Comparison of ENCODE assay signal across 1 cellular context in genomic region chr2:108496167-108496566, GRCh38. TPM values are rescaled to one million over a fixed set of nuclear protein-coding genes. Genes with fewer than 3 reads are reported as not detected.
A peak's percentile ranks its signal among the peaks of the same experiment; 100 is the strongest.
DNase-seq lines count a peak whose midpoint lies in the region; ATAC-seq, FAIRE-seq and TF ChIP-seq lines count a peak whose summit lies in the region.
"Not testable (repeated sequence)": the region's sequence is repeated elsewhere in the genome, so short reads cannot be mapped to it uniquely, and the experiment has no call there.

No MANE protein-coding gene starts in this region.

- FAIRE-seq in K562 (lab: Jason Lieb, UNC), result not testable (repeated sequence)

- H3K9me3 ChIP-seq in K562 (replicated peaks; ENCODE audit: control insufficient read depth, insufficient read depth, low read depth, low read length), result not testable (repeated sequence)

- not testable (repeated sequence) for H2AFZ ChIP-seq in K562 (ENCODE audit: low read depth, low read length)

- not testable (repeated sequence) for H3K4me3 ChIP-seq in K562

- not testable (repeated sequence) for ATAC-seq in K562

- H3K9me1 ChIP-seq in K562 (ENCODE audit: control insufficient read depth, insufficient read depth, low read length), result not testable (repeated sequence)

- not testable (repeated sequence) for TF ChIP-seq RAD21 in K562 (CRISPR knock-in tag; conservative IDR thresholded peaks at IDR 0.05 in 1 of 2, IDR thresholded peaks at IDR 0.05 in 1 of 2)

- 100% methylated on average over 1 of the region's 3 CpGs for WGBS in K562 (ENCODE audit: insufficient coverage, low coverage, missing lambda C conversion rate)

- not testable (repeated sequence) for H3K27me3 ChIP-seq in K562 (ENCODE audit: control insufficient read depth in 2 of 2, insufficient read depth in 2 of 2, low read length in 2 of 2)

- in situ Hi-C loops in K562 (cut with MboI), result not testable (repeated sequence)

- H3K36me3 ChIP-seq in K562 (ENCODE audit: control insufficient read depth, insufficient read depth, low read length), result peaks cover 27% of the 10 kb centered on the region

- TF ChIP-seq CTCF in K562 (IDR thresholded peaks at IDR 0.05 in 2 of 3, conservative IDR thresholded peaks at IDR 0.05 in 1 of 3; ENCODE audit: insufficient read depth in 2 of 3, low read depth in 1 of 3, low read length in 3 of 3), result not testable (repeated sequence)

- H3K27ac ChIP-seq in K562 (ENCODE audit: extremely low read depth, low read depth, low read length), result not testable (repeated sequence)

- not testable (repeated sequence) for H3K9ac ChIP-seq in K562 (ENCODE audit: insufficient read depth in 1 of 2, low read depth in 2 of 2, low read length in 2 of 2)

- not testable (repeated sequence) for H3K4me2 ChIP-seq in K562 (ENCODE audit: insufficient read depth, low read length)

- TF ChIP-seq EP300 in K562 (IDR thresholded peaks at IDR 0.05; ENCODE audit: low read length), result not testable (repeated sequence)

- TF ChIP-seq POLR2A in K562 (conservative IDR thresholded peaks at IDR 0.05), result not testable (repeated sequence)

- not testable (repeated sequence) for BruUV-seq in K562 (replicated peaks; lab: Mats Ljungman, UMichigan)

- POLR2A ChIA-PET in K562 (lab: Yijun Ruan, JAX), result not testable (repeated sequence)

- H3K79me2 ChIP-seq in K562 (ENCODE audit: control insufficient read depth, insufficient read depth, low read length), result not testable (repeated sequence)

- intact Hi-C loops in K562 (cut with micrococcal nuclease), result not testable (repeated sequence)

- not testable (repeated sequence) for DNase-seq in K562 (ENCODE audit: extremely low read depth in 1 of 4, low spot score in 3 of 4)

- CTCF ChIA-PET in K562 (lab: Yijun Ruan, JAX; ENCODE audit: low intra/inter-chr PET ratio), result not testable (repeated sequence)

- H3K4me1 ChIP-seq in K562 (replicated peaks in 1 of 2; ENCODE audit: control insufficient read depth in 2 of 2, insufficient read depth in 2 of 2, low read length in 2 of 2), result not testable (repeated sequence)

- not testable (repeated sequence) for H4K20me1 ChIP-seq in K562 (replicated peaks; ENCODE audit: control insufficient read depth, insufficient read depth, low read length)

TF ChIP-seq in K562, 482 proteins besides CTCF, POLR2A, EP300 and RAD21:
- TF ChIP-seq MAFG (tag; conservative IDR thresholded peaks at IDR 0.05) (peak; percentile 79), NFE2L1 (tag; IDR thresholded peaks at IDR 0.05; ENCODE audit: borderline replicate concordance, low read depth) (peak; percentile 54; the same call in 1 of the 2 replicates), C11orf30 (IDR thresholded peaks at IDR 0.05; ENCODE audit: low read depth) (0 out of 2 replicates have a peak, but pooled peaks have one; percentile 17), ZNF316 (IDR thresholded peaks at IDR 0.05) (peak; percentile 68)

RNA-seq across cellular contexts. Expression of gene LIMS1, which starts 38.1 kb away (rescaled TPM):
- total RNA-seq in K562 (2011; cell fraction: chromatin; rRNA removed; ENCODE audit: low replicate concordance), result 55.2 and 62.7 TPM in 2 replicates
- total RNA-seq in K562 (2011; cell fraction: nucleolus; rRNA removed), result 33.2 and 44.6 TPM in 2 replicates
- 63.0 and 105 TPM in 2 replicates for total RNA-seq in K562 (2011; cell fraction: nucleoplasm; rRNA removed)
- total RNA-seq in K562 (2014; rRNA removed), result 104 and 112 TPM in 2 replicates
- 77.7 and 84.8 TPM in 2 replicates for total RNA-seq in K562 (2014; rRNA removed; fragmentation: Illumina TruSeq; extraction: Trizol)
- total RNA-seq in K562 (2015; rRNA removed; fragmentation: Illumina TruSeq; extraction: Trizol), result 53.2 and 57.7 TPM in 2 replicates
- 86.8 and 101 TPM in 2 replicates for total RNA-seq in K562 (2021)
- polyA plus RNA-seq in K562 (2011; rRNA removed), result 94.6 and 134 TPM in 2 replicates
- polyA plus RNA-seq in K562 (2011; cell fraction: cytosol; rRNA removed), result 104 and 114 TPM in 2 replicates
- 21.4 and 26.6 TPM in 2 replicates for polyA plus RNA-seq in K562 (2011; cell fraction: nucleus; rRNA removed)
- 76.8 and 98.5 TPM in 2 replicates for polyA plus RNA-seq in K562 (2012)
- polyA plus RNA-seq in K562 (2014; fragmentation: Illumina TruSeq; extraction: Trizol), result 87.3 and 98.5 TPM in 2 replicates
- polyA plus RNA-seq in K562 (2014; fragmentation: Nextera tagmentation; extraction: Ambion mirVana), result 10 to 100 TPM; 52.8 to 81.0 TPM
- polyA plus RNA-seq in K562 (2014; rRNA removed), result 59.6 and 66.6 TPM in 2 replicates
- polyA minus RNA-seq in K562 (2011; rRNA and poly(A)+ RNA removed), result 181 and 244 TPM in 2 replicates
- 71.3 and 74.7 TPM in 2 replicates for polyA minus RNA-seq in K562 (2011; cell fraction: cytosol; rRNA and poly(A)+ RNA removed)
- polyA minus RNA-seq in K562 (2011; cell fraction: nucleus; rRNA and poly(A)+ RNA removed), result 20.7 and 31.4 TPM in 2 replicates

RNA-seq across cellular contexts. Expression of gene GCC2, which starts 47.2 kb away (rescaled TPM):
- total RNA-seq in K562 (2011; cell fraction: chromatin; rRNA removed; ENCODE audit: low replicate concordance), result 21.1 and 144 TPM in 2 replicates
- total RNA-seq in K562 (2011; cell fraction: nucleolus; rRNA removed), result 11.8 and 15.8 TPM in 2 replicates
- 42.5 and 74.7 TPM in 2 replicates for total RNA-seq in K562 (2011; cell fraction: nucleoplasm; rRNA removed)
- 11.0 and 15.5 TPM in 2 replicates for total RNA-seq in K562 (2014; rRNA removed)
- 35.7 and 46.1 TPM in 2 replicates for total RNA-seq in K562 (2014; rRNA removed; fragmentation: Illumina TruSeq; extraction: Trizol)
- 20.1 and 24.4 TPM in 2 replicates for total RNA-seq in K562 (2015; rRNA removed; fragmentation: Illumina TruSeq; extraction: Trizol)
- total RNA-seq in K562 (2021), result 23.5 and 26.4 TPM in 2 replicates
- polyA plus RNA-seq in K562 (2011; rRNA removed), result 16.0 and 19.9 TPM in 2 replicates
- 1.7 and 5.0 TPM in 2 replicates for polyA plus RNA-seq in K562 (2011; cell fraction: cytosol; rRNA removed)
- polyA plus RNA-seq in K562 (2011; cell fraction: nucleus; rRNA removed), result 11.7 and 14.6 TPM in 2 replicates
- polyA plus RNA-seq in K562 (2012), result 14.8 and 22.7 TPM in 2 replicates
- 23.6 and 29.5 TPM in 2 replicates for polyA plus RNA-seq in K562 (2014; fragmentation: Illumina TruSeq; extraction: Trizol)
- polyA plus RNA-seq in K562 (2014; fragmentation: Nextera tagmentation; extraction: Ambion mirVana), result 10 to 100 TPM; 11.4 to 19.5 TPM
- 11.7 and 19.3 TPM in 2 replicates for polyA plus RNA-seq in K562 (2014; rRNA removed)
- polyA minus RNA-seq in K562 (2011; rRNA and poly(A)+ RNA removed), result 31.6 and 46.0 TPM in 2 replicates
- polyA minus RNA-seq in K562 (2011; cell fraction: cytosol; rRNA and poly(A)+ RNA removed), result 10.2 and 11.3 TPM in 2 replicates
- polyA minus RNA-seq in K562 (2011; cell fraction: nucleus; rRNA and poly(A)+ RNA removed), result 23.0 and 38.0 TPM in 2 replicates
